Comparison of ENCODE assay signal across 8 cellular contexts in genomic region chr9:94139672-94140417, GRCh38. TPM values are rescaled to one million over a fixed set of nuclear protein-coding genes. Genes with fewer than 3 reads are reported as not detected.
DNase-seq lines count a peak whose midpoint lies in the region; ATAC-seq and TF ChIP-seq lines count a peak whose summit lies in the region.

No MANE protein-coding gene starts in this region.

- H3K36me3 Mint-ChIP-seq in endothelial cell (ENCODE audit: low read depth, unreplicated experiment) = no peaks in the 10 kb centered on the region

- no peak overlapping the region for H3K4me3 Mint-ChIP-seq in endothelial cell (ENCODE audit: unreplicated experiment)

- H3K27me3 Mint-ChIP-seq in endothelial cell (ENCODE audit: unreplicated experiment) = peaks cover 6% of the 10 kb centered on the region

- H3K36me3 ChIP-seq in lung (ENCODE audit: control insufficient read depth in 2 of 2, insufficient read depth in 2 of 2, low read length in 2 of 2) = no peaks in the 10 kb centered on the region

- no peaks in the 10 kb centered on the region for H3K9me3 ChIP-seq in lung (ENCODE audit: control insufficient read depth in 2 of 2, insufficient read depth in 1 of 2, low read length in 1 of 2)

- H3K4me3 ChIP-seq in choroid plexus epithelial cell (ENCODE audit: low read depth, low read length) (no peak overlapping the region), lung (no peak overlapping the region)

- H3K9me3 Mint-ChIP-seq in endothelial cell (ENCODE audit: unreplicated experiment) = peaks cover 4% of the 10 kb centered on the region

- no peaks in the 10 kb centered on the region for H3K4me1 Mint-ChIP-seq in endothelial cell (ENCODE audit: unreplicated experiment)

- peaks cover 7 to 18% of the 10 kb centered on the region in 2 donors for H3K4me1 ChIP-seq in lung (ENCODE audit: control insufficient read depth in 2 of 2, insufficient read depth in 2 of 2, low read length in 2 of 2)

- peak overlapping the region; percentile 65 to 80 for H3K27ac ChIP-seq in lung (ENCODE audit: low read depth in 1 of 2, low read length in 1 of 2)

- TF ChIP-seq CTCF in choroid plexus epithelial cell (conservative IDR thresholded peaks at IDR 0.05; ENCODE audit: low read depth, low read length) (no peak), lung (IDR thresholded peaks at IDR 0.05; ENCODE audit: control extremely low read depth, extremely low read depth) (no peak), endothelial cell (IDR thresholded peaks at IDR 0.05; ENCODE audit: unreplicated experiment) (no peak)

- DNase-seq in NCI-H226 (peak; percentile 93), choroid plexus epithelial cell (ENCODE audit: low read depth) (peak; percentile 99), lung (ENCODE audit: low spot score) (peak; percentile 78), ureter (ENCODE audit: low spot score) (peak; percentile 86), HuH-7 (ENCODE audit: low spot score) (no peak), NCI-H748 (lab: John Stamatoyannopoulos, UW; ENCODE audit: unreplicated experiment) (no peak), endothelial cell (ENCODE audit: low spot score) (no peak)

- WGBS in lung, 2 donors = 49 to 62% methylated on average over 13 of the region's 13 CpGs

- H3K27ac Mint-ChIP-seq in endothelial cell (ENCODE audit: unreplicated experiment) = no peak overlapping the region

- no peaks in the 10 kb centered on the region for H3K27me3 ChIP-seq in lung (ENCODE audit: control insufficient read depth, insufficient read depth)

- peak; percentile 71 for ATAC-seq in lung (ENCODE audit: insufficient read depth, low FRiP score)
- no peak for ATAC-seq in HG03159 (IDR thresholded peaks at IDR 0.05; ENCODE audit: unreplicated experiment)

RNA-seq across cellular contexts. Expression of gene PTPDC1, which starts 55.6 kb away (rescaled TPM):
- total RNA-seq in lung (10 to 100 TPM; 11.1 to 26.0 TPM), ureter (11.5 TPM), endothelial cell (ENCODE audit: unreplicated experiment) (7.4 TPM)
- 1 to 10 TPM; 3.1 to 4.0 TPM for polyA plus RNA-seq in lung

Comparison
In these comparisons a context has a peak if more than half of its experiments do, and no peak if none do; other contexts are left out.
1. DNase-seq: peak in NCI-H226 (single experiment), choroid plexus epithelial cell (single experiment), lung (single experiment) and ureter (single experiment); none in HuH-7 (single experiment), NCI-H748 (single experiment) and endothelial cell (single experiment).